1 cellular context compared by ENCODE assay signal in the genomic region with DNA sequence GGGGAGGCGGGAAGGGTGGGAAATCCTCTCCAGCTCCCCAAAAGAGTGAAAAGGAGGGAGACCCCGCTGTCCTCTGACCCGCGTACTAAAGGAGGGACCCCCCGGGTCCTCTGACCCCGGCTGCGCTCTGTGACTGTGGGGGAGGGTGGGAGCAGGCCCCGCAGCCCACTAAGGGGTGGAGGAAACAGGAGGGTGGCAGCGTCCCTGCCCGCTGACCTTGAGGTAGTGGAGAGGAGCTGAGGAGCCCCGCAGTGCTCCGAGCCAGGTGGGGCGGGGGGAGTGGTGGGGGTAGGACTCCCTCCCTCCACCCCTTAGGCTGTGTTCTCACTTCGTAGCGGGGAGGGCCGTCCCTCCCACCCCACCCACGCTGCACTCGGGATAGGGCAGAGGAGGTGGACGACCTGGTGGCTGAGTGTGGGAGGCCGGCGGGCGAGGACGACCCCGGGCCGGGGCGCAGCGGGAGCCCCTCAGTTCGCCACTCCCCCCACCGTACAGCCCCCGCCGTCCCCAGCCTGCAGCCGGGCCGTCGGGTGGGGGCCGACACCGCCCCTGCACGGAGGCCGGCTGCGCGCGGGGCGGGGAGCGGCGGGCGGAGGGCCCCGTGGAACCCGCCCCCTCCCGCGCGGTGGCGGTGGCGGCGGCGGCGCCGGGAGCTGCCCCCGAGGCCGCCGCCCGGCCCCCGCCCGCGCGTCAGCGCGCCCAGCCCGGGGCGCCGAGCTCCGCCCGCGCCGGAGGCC.
TF ChIP-seq lines count a peak whose summit lies in the region.

TSS of gene ADCY2 (plus strand) at position 707 of the 737 bp plus-strand sequence. CDS start 159 bp downstream, outside the sequence.

TF ChIP-seq in GM23338, 12 proteins besides CTCF, POLR2A, EP300 and RAD21 (continued from another document):
- TF ChIP-seq, protein P1, sequence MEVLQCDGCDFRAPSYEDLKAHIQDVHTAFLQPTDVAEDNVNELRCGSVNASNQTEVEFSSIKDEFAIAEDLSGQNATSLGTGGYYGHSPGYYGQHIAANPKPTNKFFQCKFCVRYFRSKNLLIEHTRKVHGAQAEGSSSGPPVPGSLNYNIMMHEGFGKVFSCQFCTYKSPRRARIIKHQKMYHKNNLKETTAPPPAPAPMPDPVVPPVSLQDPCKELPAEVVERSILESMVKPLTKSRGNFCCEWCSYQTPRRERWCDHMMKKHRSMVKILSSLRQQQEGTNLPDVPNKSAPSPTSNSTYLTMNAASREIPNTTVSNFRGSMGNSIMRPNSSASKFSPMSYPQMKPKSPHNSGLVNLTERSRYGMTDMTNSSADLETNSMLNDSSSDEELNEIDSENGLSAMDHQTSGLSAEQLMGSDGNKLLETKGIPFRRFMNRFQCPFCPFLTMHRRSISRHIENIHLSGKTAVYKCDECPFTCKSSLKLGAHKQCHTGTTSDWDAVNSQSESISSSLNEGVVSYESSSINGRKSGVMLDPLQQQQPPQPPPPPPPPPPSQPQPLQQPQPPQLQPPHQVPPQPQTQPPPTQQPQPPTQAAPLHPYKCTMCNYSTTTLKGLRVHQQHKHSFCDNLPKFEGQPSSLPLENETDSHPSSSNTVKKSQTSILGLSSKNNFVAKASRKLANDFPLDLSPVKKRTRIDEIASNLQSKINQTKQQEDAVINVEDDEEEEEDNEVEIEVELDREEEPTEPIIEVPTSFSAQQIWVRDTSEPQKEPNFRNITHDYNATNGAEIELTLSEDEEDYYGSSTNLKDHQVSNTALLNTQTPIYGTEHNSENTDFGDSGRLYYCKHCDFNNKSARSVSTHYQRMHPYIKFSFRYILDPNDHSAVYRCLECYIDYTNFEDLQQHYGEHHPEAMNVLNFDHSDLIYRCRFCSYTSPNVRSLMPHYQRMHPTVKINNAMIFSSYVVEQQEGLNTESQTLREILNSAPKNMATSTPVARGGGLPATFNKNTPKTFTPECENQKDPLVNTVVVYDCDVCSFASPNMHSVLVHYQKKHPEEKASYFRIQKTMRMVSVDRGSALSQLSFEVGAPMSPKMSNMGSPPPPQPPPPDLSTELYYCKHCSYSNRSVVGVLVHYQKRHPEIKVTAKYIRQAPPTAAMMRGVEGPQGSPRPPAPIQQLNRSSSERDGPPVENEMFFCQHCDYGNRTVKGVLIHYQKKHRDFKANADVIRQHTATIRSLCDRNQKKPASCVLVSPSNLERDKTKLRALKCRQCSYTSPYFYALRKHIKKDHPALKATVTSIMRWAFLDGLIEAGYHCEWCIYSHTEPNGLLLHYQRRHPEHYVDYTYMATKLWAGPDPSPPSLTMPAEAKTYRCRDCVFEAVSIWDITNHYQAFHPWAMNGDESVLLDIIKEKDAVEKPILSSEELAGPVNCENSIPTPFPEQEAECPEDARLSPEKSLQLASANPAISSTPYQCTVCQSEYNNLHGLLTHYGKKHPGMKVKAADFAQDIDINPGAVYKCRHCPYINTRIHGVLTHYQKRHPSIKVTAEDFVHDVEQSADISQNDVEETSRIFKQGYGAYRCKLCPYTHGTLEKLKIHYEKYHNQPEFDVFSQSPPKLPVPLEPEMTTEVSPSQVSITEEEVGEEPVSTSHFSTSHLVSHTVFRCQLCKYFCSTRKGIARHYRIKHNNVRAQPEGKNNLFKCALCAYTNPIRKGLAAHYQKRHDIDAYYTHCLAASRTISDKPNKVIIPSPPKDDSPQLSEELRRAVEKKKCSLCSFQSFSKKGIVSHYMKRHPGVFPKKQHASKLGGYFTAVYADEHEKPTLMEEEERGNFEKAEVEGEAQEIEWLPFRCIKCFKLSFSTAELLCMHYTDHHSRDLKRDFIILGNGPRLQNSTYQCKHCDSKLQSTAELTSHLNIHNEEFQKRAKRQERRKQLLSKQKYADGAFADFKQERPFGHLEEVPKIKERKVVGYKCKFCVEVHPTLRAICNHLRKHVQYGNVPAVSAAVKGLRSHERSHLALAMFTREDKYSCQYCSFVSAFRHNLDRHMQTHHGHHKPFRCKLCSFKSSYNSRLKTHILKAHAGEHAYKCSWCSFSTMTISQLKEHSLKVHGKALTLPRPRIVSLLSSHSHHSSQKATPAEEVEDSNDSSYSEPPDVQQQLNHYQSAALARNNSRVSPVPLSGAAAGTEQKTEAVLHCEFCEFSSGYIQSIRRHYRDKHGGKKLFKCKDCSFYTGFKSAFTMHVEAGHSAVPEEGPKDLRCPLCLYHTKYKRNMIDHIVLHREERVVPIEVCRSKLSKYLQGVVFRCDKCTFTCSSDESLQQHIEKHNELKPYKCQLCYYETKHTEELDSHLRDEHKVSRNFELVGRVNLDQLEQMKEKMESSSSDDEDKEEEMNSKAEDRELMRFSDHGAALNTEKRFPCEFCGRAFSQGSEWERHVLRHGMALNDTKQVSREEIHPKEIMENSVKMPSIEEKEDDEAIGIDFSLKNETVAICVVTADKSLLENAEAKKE (CRISPR knock-in tag; IDR thresholded peaks at IDR 0.05), result no peak
- no peak for TF ChIP-seq STAT1 (IDR thresholded peaks at IDR 0.05; ENCODE audit: unreplicated experiment)
- no peak for TF ChIP-seq EZH2 (IDR thresholded peaks at IDR 0.05; ENCODE audit: low read depth, unreplicated experiment)
- no peak; the same call in 1 of the 2 replicates for TF ChIP-seq POLR2AphosphoS5 (IDR thresholded peaks at IDR 0.05; ENCODE audit: low read depth)
- TF ChIP-seq EZH2phosphoT487 (IDR thresholded peaks at IDR 0.05; ENCODE audit: unreplicated experiment), result no peak
- TF ChIP-seq NANOG (IDR thresholded peaks at IDR 0.05; ENCODE audit: borderline replicate concordance), result no peak
- TF ChIP-seq, protein P2, sequence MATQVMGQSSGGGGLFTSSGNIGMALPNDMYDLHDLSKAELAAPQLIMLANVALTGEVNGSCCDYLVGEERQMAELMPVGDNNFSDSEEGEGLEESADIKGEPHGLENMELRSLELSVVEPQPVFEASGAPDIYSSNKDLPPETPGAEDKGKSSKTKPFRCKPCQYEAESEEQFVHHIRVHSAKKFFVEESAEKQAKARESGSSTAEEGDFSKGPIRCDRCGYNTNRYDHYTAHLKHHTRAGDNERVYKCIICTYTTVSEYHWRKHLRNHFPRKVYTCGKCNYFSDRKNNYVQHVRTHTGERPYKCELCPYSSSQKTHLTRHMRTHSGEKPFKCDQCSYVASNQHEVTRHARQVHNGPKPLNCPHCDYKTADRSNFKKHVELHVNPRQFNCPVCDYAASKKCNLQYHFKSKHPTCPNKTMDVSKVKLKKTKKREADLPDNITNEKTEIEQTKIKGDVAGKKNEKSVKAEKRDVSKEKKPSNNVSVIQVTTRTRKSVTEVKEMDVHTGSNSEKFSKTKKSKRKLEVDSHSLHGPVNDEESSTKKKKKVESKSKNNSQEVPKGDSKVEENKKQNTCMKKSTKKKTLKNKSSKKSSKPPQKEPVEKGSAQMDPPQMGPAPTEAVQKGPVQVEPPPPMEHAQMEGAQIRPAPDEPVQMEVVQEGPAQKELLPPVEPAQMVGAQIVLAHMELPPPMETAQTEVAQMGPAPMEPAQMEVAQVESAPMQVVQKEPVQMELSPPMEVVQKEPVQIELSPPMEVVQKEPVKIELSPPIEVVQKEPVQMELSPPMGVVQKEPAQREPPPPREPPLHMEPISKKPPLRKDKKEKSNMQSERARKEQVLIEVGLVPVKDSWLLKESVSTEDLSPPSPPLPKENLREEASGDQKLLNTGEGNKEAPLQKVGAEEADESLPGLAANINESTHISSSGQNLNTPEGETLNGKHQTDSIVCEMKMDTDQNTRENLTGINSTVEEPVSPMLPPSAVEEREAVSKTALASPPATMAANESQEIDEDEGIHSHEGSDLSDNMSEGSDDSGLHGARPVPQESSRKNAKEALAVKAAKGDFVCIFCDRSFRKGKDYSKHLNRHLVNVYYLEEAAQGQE (IDR thresholded peaks at IDR 0.05; ENCODE audit: unreplicated experiment), result no peak
- TF ChIP-seq ZNF114 (CRISPR knock-in tag; IDR thresholded peaks at IDR 0.05), result no peak
- TF ChIP-seq CREB1 (CRISPR knock-in tag; IDR thresholded peaks at IDR 0.05; ENCODE audit: low read depth), result no peak
TF ChIP-seq in GM23338: peak in this region for 0.
